Comparison of ENCODE assay signal across 8 cellular contexts in the genomic region with DNA sequence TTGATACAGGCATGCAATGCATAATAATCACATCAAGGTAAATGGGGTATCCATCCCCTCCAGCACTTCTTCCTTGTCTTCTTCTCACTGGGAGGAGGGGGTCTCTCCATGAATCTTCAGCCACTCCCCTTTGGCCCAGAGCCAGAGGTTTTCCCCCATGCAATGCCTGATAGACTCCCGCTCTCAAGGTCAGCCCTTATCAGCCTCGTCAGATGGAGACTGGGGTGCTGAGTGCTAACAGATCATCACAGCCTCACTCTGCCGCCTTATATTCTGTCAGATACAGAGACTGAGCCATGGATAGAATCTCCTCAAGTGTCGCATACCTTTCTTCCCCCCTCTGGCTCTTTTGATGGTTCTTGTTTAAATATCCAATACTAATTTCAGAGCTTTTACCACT.
"Had no signal": no experiment of that assay in that cellular context is flagged by ENCODE, and none has a peak within 500 bp of the region (broad histone marks: within the 10 kb centered on the region; RNA-seq: fewer than 3 reads in every experiment).

No MANE protein-coding gene starts in this region.

- H3K4me3 ChIP-seq: GM12878 had no signal

- FAIRE-seq: G401.6, GM12878, GM12891, GM12892, GM18507, GM19239 had no signal

- DNase-seq: GDM1, GF-D8 had no signal
